Comparison of ENCODE assay signal across 18 cellular contexts in the genomic region with DNA sequence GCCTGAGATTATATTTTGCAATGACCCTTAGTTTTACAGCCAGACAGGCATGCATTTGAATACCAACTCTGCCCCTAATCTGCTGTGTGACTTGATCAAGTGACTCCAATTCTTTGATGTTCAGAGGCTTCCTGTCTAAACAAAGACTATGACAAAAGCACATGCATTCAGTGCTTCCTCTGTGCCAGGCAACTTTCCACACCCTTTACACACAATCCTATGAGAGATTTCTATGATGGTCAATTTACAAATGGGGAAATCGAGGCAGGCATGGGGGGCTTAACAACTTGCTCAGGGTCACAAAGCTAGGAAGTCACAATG. TPM values are rescaled to one million over a fixed set of nuclear protein-coding genes. Genes with fewer than 3 reads are reported as not detected.
A peak's percentile ranks its signal among the peaks of the same experiment; 100 is the strongest.
DNase-seq lines count a peak whose midpoint lies in the region; ATAC-seq, FAIRE-seq and TF ChIP-seq lines count a peak whose summit lies in the region.
"Had no signal": no experiment of that assay in that cellular context is flagged by ENCODE, and none has a peak within 500 bp of the region (broad histone marks: within the 10 kb centered on the region; RNA-seq: fewer than 3 reads in every experiment).

No MANE protein-coding gene starts in this region.

- TF ChIP-seq EP300 in HepG2 (IDR thresholded peaks at IDR 0.05; ENCODE audit: low read depth in 2 of 2, low read length in 2 of 2), result no peak
- TF ChIP-seq EP300 in HepG2 (CRISPR knock-in tag; IDR thresholded peaks at IDR 0.05; ENCODE audit: borderline replicate concordance), result no peak

- H3K27me3 Mint-ChIP-seq in T-cell, result no peaks in the 10 kb centered on the region

- intact Hi-C loops in HepG2 (cut with micrococcal nuclease; ENCODE audit: unreplicated experiment) (no loop called here), right lobe of liver (cut with DNase I) (no loop called here), esophagus squamous epithelium (cut with DNase I) (no loop called here), vagina (cut with DNase I) (no loop called here)

- no peak for TF ChIP-seq CTCF in HepG2 (CRISPR knock-in tag; IDR thresholded peaks at IDR 0.05)
- TF ChIP-seq CTCF in right lobe of liver (IDR thresholded peaks at IDR 0.05), result no peak
- no peak for TF ChIP-seq CTCF in esophagus squamous epithelium (IDR thresholded peaks at IDR 0.05)
- no peak for TF ChIP-seq CTCF in vagina (IDR thresholded peaks at IDR 0.05)

- no peak overlapping the region for H2AFZ ChIP-seq in HepG2 (ENCODE audit: low read length)

- no peak for FAIRE-seq in HepG2 (lab: Jason Lieb, UNC)

- no peak overlapping the region for H3K9ac ChIP-seq in HepG2 (ENCODE audit: insufficient read depth, low read depth, low read length)

- H3K4me1 ChIP-seq in HepG2 (ENCODE audit: insufficient read depth, low read length) (peaks cover 35% of the 10 kb centered on the region), right lobe of liver (peaks cover 0 to 6% (median 2%) of the 10 kb centered on the region in 4 donors), esophagus squamous epithelium (peaks cover 17 to 100% (median 38%) of the 10 kb centered on the region in 3 donors), vagina (peaks cover 25% of the 10 kb centered on the region)

- 17% methylated on average over 1 of the region's 1 CpG for WGBS in HepG2 (ENCODE audit: low lambda C conversion rate)
- 18% methylated on average over 1 of the region's 1 CpG for WGBS in right lobe of liver (ENCODE audit: insufficient coverage, low coverage, low lambda C conversion rate, missing lambda C conversion rate)
- whole genome bisulfite sequencing in esophagus squamous epithelium, 2 donors, result 54 to 63% methylated on average over 1 of the region's 1 CpG

- H3K4me1 Mint-ChIP-seq in T-cell, result peaks cover 63 to 80% (median 76%) of the 10 kb centered on the region in 3 donors

- no peaks in the 10 kb centered on the region for H3K79me2 ChIP-seq in HepG2 (ENCODE audit: insufficient read depth, low read length)

- peak overlapping the region in 2 of 3 donors; percentile 28 to 63 for H3K4me3 Mint-ChIP-seq in T-cell

- H3K27ac ChIP-seq in HepG2 (ENCODE audit: extremely low read length, insufficient read depth, low read length) (no peak overlapping the region), right lobe of liver (no peak overlapping the region), esophagus squamous epithelium (peak overlapping the region; percentile 78 to 92 (median 88)), vagina (peak overlapping the region; percentile 36)
- H3K27ac ChIP-seq: HL-60, lower lobe of right lung had no signal

- ATAC-seq in HepG2, result no peak
- no peak for ATAC-seq in right lobe of liver
- peak; percentile 52 to 84 (median 74) for ATAC-seq in T-cell (replicated peaks in 1 of 4)
- no peak for ATAC-seq in HG02763 (IDR thresholded peaks at IDR 0.05; ENCODE audit: unreplicated experiment)
- ATAC-seq: activated T-cell treated with anti-CD3 and anti-CD28 coated beads, Interleukin-2, amount 50 U/mL, for 72 hours; lower lobe of right lung had no signal

- H3K27ac Mint-ChIP-seq in T-cell, result peak overlapping the region; percentile 93 to 94
- H3K27ac Mint-ChIP-seq: activated T-cell treated with anti-CD3 and anti-CD28 coated beads, Interleukin-2, amount 50 U/mL, for 72 hours had no signal

- no peaks in the 10 kb centered on the region for H3K27me3 ChIP-seq in HepG2 (ENCODE audit: control insufficient read depth in 1 of 2, insufficient read depth in 2 of 2, low read length in 2 of 2)
- no peaks in the 10 kb centered on the region for H3K27me3 ChIP-seq in right lobe of liver
- no peaks in the 10 kb centered on the region for H3K27me3 ChIP-seq in esophagus squamous epithelium
- no peaks in the 10 kb centered on the region for H3K27me3 ChIP-seq in vagina
- H3K27me3 ChIP-seq: transverse colon had no signal

- no TSS peak for BruUV-seq in HepG2 (replicated peaks; lab: Mats Ljungman, UMichigan)

- TF ChIP-seq POLR2A in HepG2 (IDR thresholded peaks at IDR 0.05; ENCODE audit: insufficient read depth in 1 of 2, low read depth in 2 of 2, low read length in 2 of 2) (no peak), right lobe of liver (IDR thresholded peaks at IDR 0.05) (no peak), esophagus squamous epithelium (IDR thresholded peaks at IDR 0.05) (no peak), vagina (IDR thresholded peaks at IDR 0.05) (no peak)

- H3K9me3 ChIP-seq in HepG2 (ENCODE audit: low read length) (no peaks in the 10 kb centered on the region), right lobe of liver (no peaks in the 10 kb centered on the region), esophagus squamous epithelium (no peaks in the 10 kb centered on the region), vagina (no peaks in the 10 kb centered on the region)
- H3K9me3 ChIP-seq: lower lobe of right lung, transverse colon had no signal

- TF ChIP-seq RAD21 in HepG2 (CRISPR knock-in tag; IDR thresholded peaks at IDR 0.05), result no peak

- no peaks in the 10 kb centered on the region for H3K9me3 Mint-ChIP-seq in T-cell
- H3K9me3 Mint-ChIP-seq: activated T-cell treated with anti-CD3 and anti-CD28 coated beads, Interleukin-2, amount 50 U/mL, for 72 hours had no signal

- H3K4me2 ChIP-seq in HepG2 (ENCODE audit: low read depth, low read length), result no peak overlapping the region

- H3K36me3 Mint-ChIP-seq in T-cell, result no peaks in the 10 kb centered on the region

- H3K4me3 ChIP-seq in HepG2 (replicated peaks in 1 of 3; ENCODE audit: insufficient read depth in 1 of 3, low read depth in 2 of 3, low read length in 3 of 3) (no peak overlapping the region), right lobe of liver (no peak overlapping the region), esophagus squamous epithelium (no peak overlapping the region), vagina (no peak overlapping the region)
- H3K4me3 ChIP-seq: lower lobe of right lung, transverse colon had no signal

- in situ Hi-C loops in HepG2 (cut with HindIII; ENCODE audit: extremely low pct_ligation_motif_present, low pct_unique_long_range_greater_than_20kb), result no loop called here

- no peaks in the 10 kb centered on the region for H4K20me1 ChIP-seq in HepG2 (ENCODE audit: insufficient read depth, low read length)

- CTCF ChIA-PET in HepG2 (lab: Yijun Ruan, JAX; ENCODE audit: low intra/inter-chr PET ratio, low total read pairs), result no interaction called here
- CTCF ChIA-PET in T-cell (lab: Charles Lee), result interaction anchor here in 1 of 2 donors (1.0 to 1.4 kb wide), 2 partner anchors 22 to 50 kb away, joined by 4 to 7 read pairs; no protein-coding TSS in a partner anchor

- DNase-seq in HepG2 (ENCODE audit: low spot score) (peak; percentile 46), right lobe of liver (no peak), T-cell (peak in 16 of 34 experiments; percentile 5 to 48 (median 18)), esophagus squamous epithelium (lab: John Stamatoyannopoulos, UW) (no peak), vagina (ENCODE audit: extremely low spot score in 2 of 2) (no peak), GM19238 (ENCODE audit: insufficient read length, low spot score) (no peak), AG20443 (ENCODE audit: low spot score) (no peak)
- DNase-seq: activated T-cell treated with anti-CD3 and anti-CD28 coated beads, Interleukin-2, amount 50 U/mL, for 72 hours; Karpas-422; lower lobe of right lung; NCI-H1694; NCI-H510A; stimulated activated CD4-positive, alpha-beta T cell treated with anti-CD3 and anti-CD28 coated beads, Interleukin-2, amount 100 ng/mL, for 48 hours; stimulated activated CD8-positive, alpha-beta memory T cell treated with anti-CD3 and anti-CD28 coated beads, Interleukin-4, amount 100 ng/mL, for 48 hours; transverse colon had no signal

- no peaks in the 10 kb centered on the region for H3K36me3 ChIP-seq in HepG2 (replicated peaks in 1 of 2; ENCODE audit: control insufficient read depth in 1 of 2, insufficient read depth in 2 of 2, low read length in 2 of 2)
- no peaks in the 10 kb centered on the region for H3K36me3 ChIP-seq in right lobe of liver
- H3K36me3 ChIP-seq in esophagus squamous epithelium, result no peaks in the 10 kb centered on the region
- no peaks in the 10 kb centered on the region for H3K36me3 ChIP-seq in vagina
- H3K36me3 ChIP-seq: lower lobe of right lung, transverse colon had no signal

- POLR2A ChIA-PET in HepG2 (lab: Yijun Ruan, JAX) (no interaction called here), T-cell (lab: Charles Lee) (interaction anchor here in 1 of 2 donors (0.6 kb wide), 1 partner anchor 14 kb away, joined by 3 read pairs; no protein-coding TSS in a partner anchor)

RNA-seq across cellular contexts. Expression of a gene that starts 3.7 kb away (rescaled TPM):
- total RNA-seq in HepG2 (2016; rRNA removed; fragmentation: Illumina TruSeq; extraction: Trizol) (0.15 and 0.51 TPM in 2 replicates), right lobe of liver (under 1 TPM in 4 of 6 experiments, not detected in 2; 0.20 to 0.28 (median 0.25) TPM), T-cell (10 to 100 TPM in 2 of 5 donors, 1 to 10 TPM in 3; 2.8 to 24.0 (median 4.6) TPM), esophagus squamous epithelium (100 to 1,000 TPM; 312 to 823 (median 569) TPM), vagina (247 TPM)
- 0.20 TPM in 1 of 2 replicates, not detected in the other for total RNA-seq in HepG2 (2016; cell fraction: cytosol; rRNA removed; fragmentation: Illumina TruSeq; extraction: Trizol; ENCODE audit: low read depth)
- total RNA-seq in HepG2 (2016; cell fraction: insoluble cytoplasmic fraction; rRNA removed; fragmentation: Illumina TruSeq; extraction: Trizol), result 0.24 and 0.35 TPM in 2 replicates
- total RNA-seq in HepG2 (2016; cell fraction: membrane; rRNA removed; fragmentation: Illumina TruSeq; extraction: Trizol), result 0.25 and 0.38 TPM in 2 replicates
- total RNA-seq in HepG2 (2016; cell fraction: nucleus; rRNA removed; fragmentation: Illumina TruSeq; extraction: Trizol), result 0.28 and 1.0 TPM in 2 replicates
- 1.5 and 2.6 TPM in 2 replicates for polyA plus RNA-seq in HepG2 (2011; rRNA removed)
- 1.6 and 2.4 TPM in 2 replicates for polyA plus RNA-seq in HepG2 (2011; cell fraction: cytosol; rRNA removed)
- polyA plus RNA-seq in HepG2 (2011; cell fraction: nucleus; rRNA removed), result 2.4 and 2.8 TPM in 2 replicates
- polyA plus RNA-seq in HepG2 (2012), result 1.6 and 1.9 TPM in 2 replicates
- 0.33 and 0.83 TPM in 2 replicates for polyA plus RNA-seq in HepG2 (2016; cell fraction: cytosol; fragmentation: Illumina TruSeq; extraction: Trizol; ENCODE audit: low read depth)
- 0.90 and 1.0 TPM in 2 replicates for polyA plus RNA-seq in HepG2 (2016; cell fraction: insoluble cytoplasmic fraction; fragmentation: Illumina TruSeq; extraction: Trizol; ENCODE audit: low read depth)
- 0.80 and 1.0 TPM in 2 replicates for polyA plus RNA-seq in HepG2 (2016; cell fraction: membrane; fragmentation: Illumina TruSeq; extraction: Trizol; ENCODE audit: low read depth)
- 1.1 and 1.2 TPM in 2 replicates for polyA plus RNA-seq in HepG2 (2016; cell fraction: nucleus; fragmentation: Illumina TruSeq; extraction: Trizol; ENCODE audit: insufficient read depth, low read depth)
- 2.5 and 11.3 TPM in 2 replicates for polyA minus RNA-seq in HepG2 (2011; rRNA and poly(A)+ RNA removed; ENCODE audit: low replicate concordance)
- polyA minus RNA-seq in HepG2 (2011; cell fraction: cytosol; rRNA and poly(A)+ RNA removed), result 0.69 and 0.70 TPM in 2 replicates
- 0.77 and 0.99 TPM in 2 replicates for polyA minus RNA-seq in HepG2 (2011; cell fraction: nucleus; rRNA and poly(A)+ RNA removed)
- polyA plus RNA-seq: neural cell had no signal

RNA-seq across cellular contexts. Expression of a gene that starts 35.4 kb away (rescaled TPM):
- 9.0 and 14.5 TPM in 2 replicates for total RNA-seq in HepG2 (2016; rRNA removed; fragmentation: Illumina TruSeq; extraction: Trizol)
- 2.3 and 3.9 TPM in 2 replicates for total RNA-seq in HepG2 (2016; cell fraction: cytosol; rRNA removed; fragmentation: Illumina TruSeq; extraction: Trizol; ENCODE audit: low read depth)
- total RNA-seq in HepG2 (2016; cell fraction: insoluble cytoplasmic fraction; rRNA removed; fragmentation: Illumina TruSeq; extraction: Trizol), result 7.0 and 14.8 TPM in 2 replicates
- total RNA-seq in HepG2 (2016; cell fraction: membrane; rRNA removed; fragmentation: Illumina TruSeq; extraction: Trizol), result 4.8 and 4.9 TPM in 2 replicates
- total RNA-seq in HepG2 (2016; cell fraction: nucleus; rRNA removed; fragmentation: Illumina TruSeq; extraction: Trizol), result 14.9 and 15.3 TPM in 2 replicates
- 11.3 and 14.2 TPM in 2 replicates for polyA plus RNA-seq in HepG2 (2011; rRNA removed)
- polyA plus RNA-seq in HepG2 (2011; cell fraction: cytosol; rRNA removed), result 7.0 and 9.5 TPM in 2 replicates
- polyA plus RNA-seq in HepG2 (2011; cell fraction: nucleus; rRNA removed), result 48.5 and 59.0 TPM in 2 replicates
- polyA plus RNA-seq in HepG2 (2012), result 9.8 and 10.4 TPM in 2 replicates
- polyA plus RNA-seq in HepG2 (2016; cell fraction: cytosol; fragmentation: Illumina TruSeq; extraction: Trizol; ENCODE audit: low read depth), result 2.9 and 3.2 TPM in 2 replicates
- polyA plus RNA-seq in HepG2 (2016; cell fraction: insoluble cytoplasmic fraction; fragmentation: Illumina TruSeq; extraction: Trizol; ENCODE audit: low read depth), result 10.2 and 10.8 TPM in 2 replicates
- polyA plus RNA-seq in HepG2 (2016; cell fraction: membrane; fragmentation: Illumina TruSeq; extraction: Trizol; ENCODE audit: low read depth), result 3.5 and 4.6 TPM in 2 replicates
- 27.3 and 35.6 TPM in 2 replicates for polyA plus RNA-seq in HepG2 (2016; cell fraction: nucleus; fragmentation: Illumina TruSeq; extraction: Trizol; ENCODE audit: insufficient read depth, low read depth)
- polyA minus RNA-seq in HepG2 (2011; rRNA and poly(A)+ RNA removed; ENCODE audit: low replicate concordance), result 4.6 and 12.1 TPM in 2 replicates
- 8.2 and 9.8 TPM in 2 replicates for polyA minus RNA-seq in HepG2 (2011; cell fraction: cytosol; rRNA and poly(A)+ RNA removed)
- 19.8 and 21.6 TPM in 2 replicates for polyA minus RNA-seq in HepG2 (2011; cell fraction: nucleus; rRNA and poly(A)+ RNA removed)
- 10 to 100 TPM in 5 of 6 experiments, 1 to 10 TPM in 1; 9.6 to 15.0 (median 11.1) TPM for total RNA-seq in right lobe of liver
- total RNA-seq in T-cell, result 10 to 100 TPM; 39.4 to 61.0 (median 53.9) TPM
- total RNA-seq in esophagus squamous epithelium, result 10 to 100 TPM; 45.3 to 92.8 (median 61.9) TPM
- 24.3 TPM for total RNA-seq in vagina

RNA-seq across cellular contexts. Expression of a gene that starts 54.4 kb away (rescaled TPM):
- total RNA-seq in HepG2 (2016; rRNA removed; fragmentation: Illumina TruSeq; extraction: Trizol) (not detected in 2 replicates), right lobe of liver (not detected), T-cell (not detected), esophagus squamous epithelium (1 to 10 TPM in 1 of 4 donors, under 1 TPM in 1, not detected in 2; 0.53 to 3.4 TPM), vagina (not detected)
- total RNA-seq in HepG2 (2016; cell fraction: cytosol; rRNA removed; fragmentation: Illumina TruSeq; extraction: Trizol; ENCODE audit: low read depth), result not detected in 2 replicates
- not detected in 2 replicates for total RNA-seq in HepG2 (2016; cell fraction: insoluble cytoplasmic fraction; rRNA removed; fragmentation: Illumina TruSeq; extraction: Trizol)
- total RNA-seq in HepG2 (2016; cell fraction: membrane; rRNA removed; fragmentation: Illumina TruSeq; extraction: Trizol), result not detected in 2 replicates
- not detected in 2 replicates for total RNA-seq in HepG2 (2016; cell fraction: nucleus; rRNA removed; fragmentation: Illumina TruSeq; extraction: Trizol)
- not detected in 2 replicates for polyA plus RNA-seq in HepG2 (2011; rRNA removed)
- polyA plus RNA-seq in HepG2 (2011; cell fraction: cytosol; rRNA removed), result not detected in 2 replicates
- polyA plus RNA-seq in HepG2 (2011; cell fraction: nucleus; rRNA removed), result not detected in 2 replicates
- not detected in 2 replicates for polyA plus RNA-seq in HepG2 (2012)
- polyA plus RNA-seq in HepG2 (2016; cell fraction: cytosol; fragmentation: Illumina TruSeq; extraction: Trizol; ENCODE audit: low read depth), result not detected in 2 replicates
- not detected in 2 replicates for polyA plus RNA-seq in HepG2 (2016; cell fraction: insoluble cytoplasmic fraction; fragmentation: Illumina TruSeq; extraction: Trizol; ENCODE audit: low read depth)
- polyA plus RNA-seq in HepG2 (2016; cell fraction: membrane; fragmentation: Illumina TruSeq; extraction: Trizol; ENCODE audit: low read depth), result not detected in 2 replicates
- not detected in 2 replicates for polyA plus RNA-seq in HepG2 (2016; cell fraction: nucleus; fragmentation: Illumina TruSeq; extraction: Trizol; ENCODE audit: insufficient read depth, low read depth)
- not detected in 2 replicates for polyA minus RNA-seq in HepG2 (2011; rRNA and poly(A)+ RNA removed; ENCODE audit: low replicate concordance)
- polyA minus RNA-seq in HepG2 (2011; cell fraction: cytosol; rRNA and poly(A)+ RNA removed), result not detected in 2 replicates
- not detected in 2 replicates for polyA minus RNA-seq in HepG2 (2011; cell fraction: nucleus; rRNA and poly(A)+ RNA removed)
- total RNA-seq: activated T-cell treated with anti-CD3 and anti-CD28 coated beads, Interleukin-2, amount 50 U/mL, for 72 hours; lower lobe of right lung; transverse colon had no signal
- polyA plus RNA-seq: neural cell had no signal

RNA-seq across cellular contexts. Expression of a gene that starts 57.9 kb away (rescaled TPM):
- total RNA-seq in HepG2 (2016; rRNA removed; fragmentation: Illumina TruSeq; extraction: Trizol) (25.9 and 32.5 TPM in 2 replicates), right lobe of liver (10 to 100 TPM; 26.4 to 60.8 (median 46.3) TPM), T-cell (10 to 100 TPM; 19.1 to 39.4 (median 34.7) TPM), esophagus squamous epithelium (100 to 1,000 TPM in 2 of 4 donors, 10 to 100 TPM in 2; 66.6 to 126 (median 98.5) TPM), vagina (74.4 TPM)
- 17.2 and 20.2 TPM in 2 replicates for total RNA-seq in HepG2 (2016; cell fraction: cytosol; rRNA removed; fragmentation: Illumina TruSeq; extraction: Trizol; ENCODE audit: low read depth)
- 27.1 and 33.1 TPM in 2 replicates for total RNA-seq in HepG2 (2016; cell fraction: insoluble cytoplasmic fraction; rRNA removed; fragmentation: Illumina TruSeq; extraction: Trizol)
- 23.3 and 25.9 TPM in 2 replicates for total RNA-seq in HepG2 (2016; cell fraction: membrane; rRNA removed; fragmentation: Illumina TruSeq; extraction: Trizol)
- total RNA-seq in HepG2 (2016; cell fraction: nucleus; rRNA removed; fragmentation: Illumina TruSeq; extraction: Trizol), result 19.2 and 21.3 TPM in 2 replicates
- 58.4 and 67.9 TPM in 2 replicates for polyA plus RNA-seq in HepG2 (2011; rRNA removed)
- 53.8 and 78.5 TPM in 2 replicates for polyA plus RNA-seq in HepG2 (2011; cell fraction: cytosol; rRNA removed)
- 67.5 and 68.2 TPM in 2 replicates for polyA plus RNA-seq in HepG2 (2011; cell fraction: nucleus; rRNA removed)
- 22.1 and 28.3 TPM in 2 replicates for polyA plus RNA-seq in HepG2 (2012)
- 21.9 and 22.2 TPM in 2 replicates for polyA plus RNA-seq in HepG2 (2016; cell fraction: cytosol; fragmentation: Illumina TruSeq; extraction: Trizol; ENCODE audit: low read depth)
- polyA plus RNA-seq in HepG2 (2016; cell fraction: insoluble cytoplasmic fraction; fragmentation: Illumina TruSeq; extraction: Trizol; ENCODE audit: low read depth), result 29.8 and 29.9 TPM in 2 replicates
- 24.0 and 25.6 TPM in 2 replicates for polyA plus RNA-seq in HepG2 (2016; cell fraction: membrane; fragmentation: Illumina TruSeq; extraction: Trizol; ENCODE audit: low read depth)
- polyA plus RNA-seq in HepG2 (2016; cell fraction: nucleus; fragmentation: Illumina TruSeq; extraction: Trizol; ENCODE audit: insufficient read depth, low read depth), result 27.5 and 29.5 TPM in 2 replicates
- polyA minus RNA-seq in HepG2 (2011; rRNA and poly(A)+ RNA removed; ENCODE audit: low replicate concordance), result 60.6 and 68.2 TPM in 2 replicates
- polyA minus RNA-seq in HepG2 (2011; cell fraction: cytosol; rRNA and poly(A)+ RNA removed), result 27.7 and 31.3 TPM in 2 replicates
- 15.2 and 19.4 TPM in 2 replicates for polyA minus RNA-seq in HepG2 (2011; cell fraction: nucleus; rRNA and poly(A)+ RNA removed)

Comparison
In these comparisons a context has a peak if more than half of its experiments do, and no peak if none do; other contexts are left out.
1. ATAC-seq: peak in T-cell (4 of 4); none in HepG2 (single experiment), right lobe of liver (0 of 4) and HG02763 (single experiment).
2. H3K27ac ChIP-seq: peak in esophagus squamous epithelium (4 of 4) and vagina (single experiment); none in HepG2 (single experiment) and right lobe of liver (0 of 3).